20 cellular contexts compared by ENCODE assay signal in genomic region chr4:142778430-142778829, GRCh38.
DNase-seq lines count a peak whose midpoint lies in the region; ATAC-seq and TF ChIP-seq lines count a peak whose summit lies in the region.
"Had no signal": no experiment of that assay in that cellular context is flagged by ENCODE, and none has a peak within 500 bp of the region (broad histone marks: within the 10 kb centered on the region; RNA-seq: fewer than 3 reads in every experiment).

No MANE protein-coding gene starts in this region.

- peak; percentile 2 for DNase-seq in AG09319 (ENCODE audit: extremely low read depth, low read depth)
- DNase-seq in HS-27A (ENCODE audit: low read depth): peak; percentile 12
- DNase-seq in cardiac fibroblast (ENCODE audit: low read depth in 2 of 2): peak; percentile 44 to 50
- no peak for DNase-seq in omental fat pad (ENCODE audit: low spot score)
- no peak for DNase-seq in pons (ENCODE audit: low spot score)
- DNase-seq in BE2C: no peak
- DNase-seq: activated CD4-positive, alpha-beta T cell treated with anti-CD3 and anti-CD28 coated beads for 36 hours; activated CD8-positive, alpha-beta memory T cell treated with anti-CD3 and anti-CD28 coated beads, Interleukin-2, amount 10 ng/mL, durations not matched to agents 7 days and 5 days; DMS79 treated with DMSO at 0.1 percent for 48 hours; glutamatergic neuron; NCI-H1694 treated with DMSO at 0.1 percent for 48 hours; NCI-H748 treated with DMSO at 0.1 percent for 48 hours; posterior cingulate gyrus; SHP77 treated with DMSO at 0.1 percent for 48 hours had no signal

- ATAC-seq in omental fat pad (ENCODE audit: low FRiP score) (peak; percentile 62), HG03460 (IDR thresholded peaks at IDR 0.05; ENCODE audit: unreplicated experiment) (no peak), GM18502 (IDR thresholded peaks at IDR 0.05; ENCODE audit: poor library complexity, unreplicated experiment) (no peak)
- ATAC-seq: activated CD4-positive, alpha-beta T cell treated with anti-CD3 and anti-CD28 coated beads for 36 hours; activated CD8-positive, alpha-beta memory T cell treated with anti-CD3 and anti-CD28 coated beads, Interleukin-2, amount 10 ng/mL, durations not matched to agents 7 days and 5 days; natural killer cell treated with Interleukin-12 subunit alpha and Interleukin-12 subunit beta and Interleukin-15 and Interleukin-18, amount 100 ng/mL, for 72 hours; sciatic nerve; stimulated activated memory B cell treated with anti-CD40 and anti-IgM and Interleukin-4, amounts not matched to agents 10 μg/mL and 1 μg/mL and 100 μg/mL, for 72 hours had no signal

- H3K9me3 ChIP-seq in BE2C: no peaks in the 10 kb centered on the region
- H3K9me3 ChIP-seq: thoracic aorta had no signal

- H3K4me3 ChIP-seq in cardiac fibroblast (replicated peaks in 1 of 2; ENCODE audit: low read depth in 2 of 2, low read length in 2 of 2) (no peak overlapping the region), BE2C (ENCODE audit: low read depth, low read length) (no peak overlapping the region)
- H3K4me3 ChIP-seq: thoracic aorta had no signal

- TF ChIP-seq CTCF in AG09319 (IDR thresholded peaks at IDR 0.05; ENCODE audit: low read depth, low read length) (no peak), cardiac fibroblast (IDR thresholded peaks at IDR 0.05; ENCODE audit: low read depth, low read length) (no peak), omental fat pad (IDR thresholded peaks at IDR 0.05) (no peak), BE2C (IDR thresholded peaks at IDR 0.05; ENCODE audit: low read depth, low read length) (no peak)

- no peaks in the 10 kb centered on the region for H3K27me3 ChIP-seq in BE2C

- no peaks in the 10 kb centered on the region for H3K36me3 ChIP-seq in BE2C
- H3K36me3 ChIP-seq: thoracic aorta had no signal

- H3K4me1 ChIP-seq in BE2C: no peaks in the 10 kb centered on the region

Comparison
In these comparisons a context has a peak if more than half of its experiments do, and no peak if none do; other contexts are left out.
1. DNase-seq: peak in AG09319 (single experiment), HS-27A (single experiment) and cardiac fibroblast (2 of 2); none in omental fat pad (single experiment), pons (single experiment) and BE2C (single experiment).